Comparison of ENCODE assay signal across 26 cellular contexts in the genomic region with DNA sequence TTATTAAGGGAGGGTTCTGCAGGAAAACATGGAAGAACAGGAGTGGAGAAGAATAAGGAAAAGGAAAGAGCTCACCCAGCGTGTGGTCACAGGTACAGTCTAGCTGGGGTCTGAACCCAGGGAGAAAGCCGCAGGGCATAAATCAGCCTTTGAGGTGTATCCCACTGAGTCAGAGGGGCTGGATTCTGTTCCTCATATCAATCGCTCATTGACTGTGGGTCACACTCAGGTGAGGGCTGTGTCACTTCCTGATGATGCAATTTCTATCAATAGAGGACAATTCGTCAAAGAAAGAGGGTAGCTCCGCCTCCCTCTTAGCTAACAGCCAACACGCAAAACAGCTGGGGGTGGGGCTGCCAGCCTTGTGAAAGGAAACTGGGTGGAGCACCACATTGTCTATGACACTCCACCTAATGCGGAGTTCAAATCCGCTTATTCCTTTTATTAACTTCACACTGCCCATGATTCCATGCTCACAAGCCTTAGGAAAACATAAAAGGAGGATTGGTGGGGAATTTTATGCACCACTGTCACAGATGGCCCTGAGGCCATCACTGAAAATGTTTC.
DNase-seq lines count a peak whose midpoint lies in the region; ATAC-seq and TF ChIP-seq lines count a peak whose summit lies in the region.
"Had no signal": no experiment of that assay in that cellular context is flagged by ENCODE, and none has a peak within 500 bp of the region (broad histone marks: within the 10 kb centered on the region; RNA-seq: fewer than 3 reads in every experiment).

No MANE protein-coding gene starts in this region.

- H3K4me1 ChIP-seq in PC-3 (ENCODE audit: insufficient read depth, low read length) (peaks cover 5% of the 10 kb centered on the region; the same call in 1 of the 2 replicates), heart left ventricle (peaks cover 0 to 5% (median 0%) of the 10 kb centered on the region in 12 donors)
- H3K4me1 ChIP-seq: breast epithelium, colonic mucosa, transverse colon had no signal

- peak; percentile 36 for DNase-seq in DMS53 (lab: John Stamatoyannopoulos, UW)
- no peak for DNase-seq in DMS53 treated with DMSO at 0.1 percent for 48 hours (lab: John Stamatoyannopoulos, UW; ENCODE audit: unreplicated experiment)
- DNase-seq in ELF-1 (ENCODE audit: low read depth, low spot score) = peak; percentile 10
- peak; percentile 73 for DNase-seq in PC-3
- no peak for DNase-seq in NCI-H146 (lab: John Stamatoyannopoulos, UW)
- DNase-seq in heart left ventricle = no peak
- DNase-seq in natural killer cell treated with Interleukin-12 subunit alpha and Interleukin-12 subunit beta and Interleukin-15 and Interleukin-18, amount 100 ng/mL, for 72 hours (ENCODE audit: low spot score) = no peak
- DNase-seq: activated CD4-positive, alpha-beta T cell treated with anti-CD3 and anti-CD28 coated beads, Interleukin-2, amount 50 U/mL, for 48 hours; activated naive CD4-positive, alpha-beta T cell; CD8-positive, alpha-beta memory T cell; colonic mucosa; effector memory CD8-positive, alpha-beta T cell; kidney; NCI-H187; NCI-H446; nucleus accumbens; stimulated activated CD4-positive, alpha-beta T cell treated with anti-CD3 and anti-CD28 coated beads, Interleukin-4, amount 100 ng/mL, for 1 hour; T-helper 9 cell; transverse colon had no signal

- no peaks in the 10 kb centered on the region for H3K9me2 ChIP-seq in PC-3 (replicated peaks; ENCODE audit: low read length)

- POLR2A ChIA-PET in PC-3 (lab: Charles Lee; ENCODE audit: unreplicated experiment) = no interaction called here

- 75 to 84% (median 79%) methylated on average over 8 of the region's 8 CpGs for WGBS in heart left ventricle, 4 donors

- H3K27me3 Mint-ChIP-seq in natural killer cell treated with Interleukin-12 subunit alpha and Interleukin-12 subunit beta and Interleukin-15 and Interleukin-18, amount 100 ng/mL, for 72 hours = peaks cover 5 to 19% of the 10 kb centered on the region in 2 donors

- no peaks in the 10 kb centered on the region for H3K36me3 Mint-ChIP-seq in natural killer cell treated with Interleukin-12 subunit alpha and Interleukin-12 subunit beta and Interleukin-15 and Interleukin-18, amount 100 ng/mL, for 72 hours
- H3K36me3 Mint-ChIP-seq: CD8-positive, alpha-beta memory T cell; WTC11 had no signal

- 0 out of 2 replicates have a peak overlapping the region, but pooled peaks have one; percentile 1 for H3K4me2 ChIP-seq in PC-3 (ENCODE audit: low read length)
- H3K4me2 ChIP-seq: smooth muscle cell had no signal

- no peaks in the 10 kb centered on the region for H3K4me1 Mint-ChIP-seq in natural killer cell treated with Interleukin-12 subunit alpha and Interleukin-12 subunit beta and Interleukin-15 and Interleukin-18, amount 100 ng/mL, for 72 hours (ENCODE audit: low read depth in 2 of 2)
- H3K4me1 Mint-ChIP-seq: CD8-positive, alpha-beta memory T cell had no signal

- H3K79me2 ChIP-seq in PC-3 (ENCODE audit: low read length) = no peaks in the 10 kb centered on the region

- TF ChIP-seq POLR2A in heart left ventricle (IDR thresholded peaks at IDR 0.05) = no peak

- H2AFZ ChIP-seq in PC-3 (ENCODE audit: low read length) = no peak overlapping the region

- H3K9me3 ChIP-seq in PC-3 (ENCODE audit: low read length) (no peaks in the 10 kb centered on the region), heart left ventricle (no peaks in the 10 kb centered on the region)
- H3K9me3 ChIP-seq: breast epithelium, colonic mucosa, transverse colon had no signal

- H3K36me3 ChIP-seq in PC-3 (ENCODE audit: low read depth, low read length) (no peaks in the 10 kb centered on the region), heart left ventricle (no peaks in the 10 kb centered on the region)
- H3K36me3 ChIP-seq: breast epithelium, colonic mucosa, transverse colon had no signal

- CTCF ChIA-PET in PC-3 (lab: Charles Lee) = no interaction called here

- H3K9me3 Mint-ChIP-seq in natural killer cell treated with Interleukin-12 subunit alpha and Interleukin-12 subunit beta and Interleukin-15 and Interleukin-18, amount 100 ng/mL, for 72 hours = peaks cover 4% of the 10 kb centered on the region
- H3K9me3 Mint-ChIP-seq: effector memory CD8-positive, alpha-beta T cell had no signal

- no peaks in the 10 kb centered on the region for H3F3A ChIP-seq in PC-3 (ENCODE audit: low read length, unreplicated experiment)

- intact Hi-C loops in PC-3 (cut with micrococcal nuclease) (no loop called here), heart left ventricle (cut with DNase I) (loop anchor here in 1 of 10 donors (10.0 kb wide), 1 partner anchor 76 kb away; no protein-coding TSS in a partner anchor)

- H3K4me3 Mint-ChIP-seq in natural killer cell treated with Interleukin-12 subunit alpha and Interleukin-12 subunit beta and Interleukin-15 and Interleukin-18, amount 100 ng/mL, for 72 hours = no peak overlapping the region
- H3K4me3 Mint-ChIP-seq: CD8-positive, alpha-beta memory T cell; effector memory CD8-positive, alpha-beta T cell; stimulated activated naive CD8-positive, alpha-beta T cell treated with anti-CD3 and anti-CD28 coated beads, Interleukin-15, Interleukin-2, amounts not matched to agents 100 ng/mL and 50 ng/mL, for 24 hours; WTC11 had no signal

- BruUV-seq in PC-3 (replicated peaks; lab: Mats Ljungman, UMichigan) = no TSS peak

- no peak overlapping the region for H3K27ac ChIP-seq in PC-3 (ENCODE audit: low read length)
- no peak overlapping the region for H3K27ac ChIP-seq in heart left ventricle
- H3K27ac ChIP-seq: 22Rv1, breast epithelium, colonic mucosa, transverse colon had no signal

- H4K20me1 ChIP-seq in PC-3 (ENCODE audit: low read length) = no peaks in the 10 kb centered on the region

- ATAC-seq in PC-3 (no peak), esophagus mucosa (peak; percentile 99), heart left ventricle (no peak)
- ATAC-seq in natural killer cell treated with Interleukin-12 subunit alpha and Interleukin-12 subunit beta and Interleukin-15 and Interleukin-18, amount 100 ng/mL, for 72 hours = no peak
- ATAC-seq: effector memory CD8-positive, alpha-beta T cell; WTC11 had no signal

- no peak for TF ChIP-seq CTCF in PC-3 (conservative IDR thresholded peaks at IDR 0.05; ENCODE audit: low read depth, low read length)
- no peak for TF ChIP-seq CTCF in heart left ventricle (IDR thresholded peaks at IDR 0.05)

- no peak overlapping the region for H3K9ac ChIP-seq in PC-3 (ENCODE audit: low read length)

- H3K4me3 ChIP-seq in PC-3 (ENCODE audit: low read length) (no peak overlapping the region), heart left ventricle (no peak overlapping the region)
- H3K4me3 ChIP-seq: breast epithelium, colonic mucosa, lung, smooth muscle cell, transverse colon had no signal

- H3K27me3 ChIP-seq in PC-3 (ENCODE audit: low read length) (peaks cover 6% of the 10 kb centered on the region; the same call in 1 of the 2 replicates), heart left ventricle (no peaks in the 10 kb centered on the region)
- H3K27me3 ChIP-seq: breast epithelium, colonic mucosa, transverse colon had no signal

- H3K27ac Mint-ChIP-seq in natural killer cell treated with Interleukin-12 subunit alpha and Interleukin-12 subunit beta and Interleukin-15 and Interleukin-18, amount 100 ng/mL, for 72 hours = no peak overlapping the region
- H3K27ac Mint-ChIP-seq: CD8-positive, alpha-beta memory T cell; effector memory CD8-positive, alpha-beta T cell; stimulated activated naive CD8-positive, alpha-beta T cell treated with anti-CD3 and anti-CD28 coated beads, Interleukin-15, Interleukin-2, amounts not matched to agents 100 ng/mL and 50 ng/mL, for 24 hours; WTC11 had no signal

Comparison
In these comparisons a context has a peak if more than half of its experiments do, and no peak if none do; other contexts are left out.
1. DNase-seq: peak in DMS53 (single experiment), ELF-1 (single experiment) and PC-3 (single experiment); none in DMS53 treated with DMSO at 0.1 percent for 48 hours (single experiment), NCI-H146 (single experiment), heart left ventricle (0 of 5) and natural killer cell treated with Interleukin-12 subunit alpha and Interleukin-12 subunit beta and Interleukin-15 and Interleukin-18, amount 100 ng/mL, for 72 hours (single experiment).